10 cellular contexts compared by ENCODE assay signal in the genomic region with DNA sequence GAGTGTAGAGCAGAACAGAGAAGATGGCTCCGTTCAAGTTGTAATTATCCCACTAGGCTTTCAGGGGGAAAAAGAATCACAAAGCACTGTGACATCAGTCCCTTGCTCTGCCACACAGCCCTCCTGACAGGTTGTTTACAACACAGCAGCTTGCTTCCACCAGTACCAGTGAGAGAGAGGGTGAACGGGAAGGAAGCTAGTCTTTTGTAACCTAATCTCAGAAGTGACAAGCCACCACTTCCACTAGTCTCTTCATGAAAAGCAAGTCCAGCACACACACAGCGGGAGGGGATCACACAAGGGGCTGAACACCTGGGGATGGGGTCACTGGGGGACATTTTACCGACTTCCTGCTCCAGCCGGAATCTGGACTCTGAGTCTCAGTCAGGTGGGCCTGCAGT.
DNase-seq lines count a peak whose midpoint lies in the region; ATAC-seq and TF ChIP-seq lines count a peak whose summit lies in the region.
"Had no signal": no experiment of that assay in that cellular context is flagged by ENCODE, and none has a peak within 500 bp of the region (broad histone marks: within the 10 kb centered on the region; RNA-seq: fewer than 3 reads in every experiment).

No MANE protein-coding gene starts in this region.

- H3K9me3 Mint-ChIP-seq in CD4-positive, alpha-beta T cell, result no peaks in the 10 kb centered on the region

- H3K4me3 ChIP-seq in mucosa of descending colon, result no peak overlapping the region

- H3K27ac ChIP-seq in CD4-positive, alpha-beta T cell (ENCODE audit: low read depth, low read length), result no peak overlapping the region

- H3K4me3 Mint-ChIP-seq in CD4-positive, alpha-beta T cell, result peak overlapping the region; percentile 2
- peak overlapping the region; percentile 61 for H3K4me3 Mint-ChIP-seq in T-helper 17 cell

- no peaks in the 10 kb centered on the region for H3K27me3 ChIP-seq in CD4-positive, alpha-beta T cell (ENCODE audit: control insufficient read depth, insufficient read depth, low read length)

- H3K27me3 Mint-ChIP-seq in CD4-positive, alpha-beta T cell, result no peaks in the 10 kb centered on the region
- peaks cover 6% of the 10 kb centered on the region for H3K27me3 Mint-ChIP-seq in T-helper 17 cell

- POLR2A ChIA-PET in CD4-positive, alpha-beta T cell (lab: Charles Lee), result interaction anchor here (0.6 to 1.9 kb wide), 3 partner anchors 9 to 692 kb away, joined by 3 to 5 read pairs (median 4); no protein-coding TSS in a partner anchor

- H3K27ac Mint-ChIP-seq in CD4-positive, alpha-beta T cell, result peak overlapping the region; percentile 67
- H3K27ac Mint-ChIP-seq in T-helper 17 cell, result no peak overlapping the region

- no peaks in the 10 kb centered on the region for H3K4me1 ChIP-seq in mucosa of descending colon (ENCODE audit: low read depth)

- intact Hi-C loops in CD4-positive, alpha-beta T cell (cut with DNase I, micrococcal nuclease), result loop anchor here (10.0 kb wide), 3 partner anchors 540 to 1660 kb away; a partner anchor contains a TSS
- intact Hi-C loops in mucosa of descending colon (cut with DNase I, micrococcal nuclease), result no loop called here

- DNase-seq in AML-193 (lab: John Stamatoyannopoulos, UW) (peak; percentile 20 to 30), T-helper 17 cell (no peak), mucosa of descending colon (no peak), cortex of kidney (lab: John Stamatoyannopoulos, UW) (no peak), retina (no peak)
- peak in 2 of 10 experiments; percentile 6 to 10 for DNase-seq in CD4-positive, alpha-beta T cell
- DNase-seq: erythroblast, NCI-H187 treated with DMSO at 0.1 percent for 48 hours had no signal

- peaks cover 37% of the 10 kb centered on the region for H3K4me1 Mint-ChIP-seq in CD4-positive, alpha-beta T cell (ENCODE audit: low read depth)
- peaks cover 22% of the 10 kb centered on the region for H3K4me1 Mint-ChIP-seq in T-helper 17 cell

- no peaks in the 10 kb centered on the region for H3K36me3 Mint-ChIP-seq in CD4-positive, alpha-beta T cell (ENCODE audit: low read depth)
- no peaks in the 10 kb centered on the region for H3K36me3 Mint-ChIP-seq in T-helper 17 cell (ENCODE audit: low read depth)

- TF ChIP-seq CTCF in CD4-positive, alpha-beta T cell (IDR thresholded peaks at IDR 0.05), result no peak
- no peak for TF ChIP-seq CTCF in mucosa of descending colon (IDR thresholded peaks at IDR 0.05)

- ATAC-seq in CD4-positive, alpha-beta T cell (ENCODE audit: poor library complexity), result peak; percentile 60
- ATAC-seq in T-helper 17 cell (no peak), mucosa of descending colon (peak; percentile 21), GM21723 (IDR thresholded peaks at IDR 0.05; ENCODE audit: unreplicated experiment) (no peak), HG03045 (IDR thresholded peaks at IDR 0.05; ENCODE audit: unreplicated experiment) (no peak)

- H3K36me3 ChIP-seq in mucosa of descending colon (ENCODE audit: low read depth), result no peaks in the 10 kb centered on the region

- CTCF ChIA-PET in CD4-positive, alpha-beta T cell (lab: Charles Lee), result interaction anchor here (2.3 kb wide), 1 partner anchor 9 kb away, joined by 7 read pairs; no protein-coding TSS in a partner anchor

- no peaks in the 10 kb centered on the region for H3K9me3 ChIP-seq in CD4-positive, alpha-beta T cell (ENCODE audit: control insufficient read depth, low read length)
- H3K9me3 ChIP-seq in T-helper 17 cell (ENCODE audit: control insufficient read depth, low read length, poor library complexity, severe bottlenecking), result no peaks in the 10 kb centered on the region
- no peaks in the 10 kb centered on the region for H3K9me3 ChIP-seq in mucosa of descending colon

Comparison
In these comparisons a context has a peak if more than half of its experiments do, and no peak if none do; other contexts are left out.
1. DNase-seq: peak in AML-193 (2 of 2); none in T-helper 17 cell (0 of 3), mucosa of descending colon (0 of 3), cortex of kidney (single experiment) and retina (single experiment).
2. ATAC-seq: peak in CD4-positive, alpha-beta T cell (single experiment) and mucosa of descending colon (single experiment); none in T-helper 17 cell (single experiment), GM21723 (single experiment) and HG03045 (single experiment).
3. intact Hi-C loops: an anchor here in CD4-positive, alpha-beta T cell (10.0 kb wide); none called in mucosa of descending colon.